ENCODE assay signal across 8 cellular contexts in the genomic region with DNA sequence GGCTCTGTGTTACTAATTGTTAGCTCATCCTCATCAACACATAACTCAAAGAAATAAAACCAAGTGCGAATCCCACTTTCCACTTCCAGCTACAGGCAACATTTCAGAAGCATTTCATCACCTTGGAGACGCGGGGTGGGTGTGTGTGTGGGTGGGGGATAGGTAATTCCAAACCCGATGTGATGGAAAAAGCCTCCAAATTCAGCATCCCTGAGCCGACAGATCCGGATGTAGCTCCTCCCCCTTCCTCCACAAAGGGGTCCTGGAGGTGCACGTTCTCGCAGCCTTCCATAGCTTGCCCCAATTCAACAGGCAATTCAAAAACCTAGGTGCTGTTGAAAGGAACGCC. TPM values are rescaled to one million over a fixed set of nuclear protein-coding genes. Genes with fewer than 3 reads are reported as not detected.
DNase-seq lines count a peak whose midpoint lies in the region; ATAC-seq lines count a peak whose summit lies in the region.

No MANE protein-coding gene starts in this region.

- no peaks in the 10 kb centered on the region for H3K9me3 Mint-ChIP-seq in activated naive CD4-positive, alpha-beta T cell treated with anti-CD3 and anti-CD28 coated beads, Interleukin-2, amount 50 U/mL, for 72 hours
- no peaks in the 10 kb centered on the region for H3K9me3 Mint-ChIP-seq in immature natural killer cell

- DNase-seq in NCI-H2029 (lab: John Stamatoyannopoulos, UW) (peak; percentile 33), NCI-H2029 treated with DMSO at 0.1 percent for 48 hours (lab: John Stamatoyannopoulos, UW) (no peak), Kasumi-1 (lab: John Stamatoyannopoulos, UW) (peak; percentile 30 to 38), immature natural killer cell (no peak)
- DNase-seq in activated naive CD4-positive, alpha-beta T cell treated with anti-CD3 and anti-CD28 coated beads, Interleukin-2, amount 50 U/mL, for 72 hours (ENCODE audit: low spot score in 2 of 2) = no peak
- peak in 3 of 4 experiments; percentile 5 to 40 (median 18) for DNase-seq in stimulated activated CD4-positive, alpha-beta T cell treated with anti-CD3 and anti-CD28 coated beads, Interleukin-1b, Interleukin-23, amount 100 ng/mL, for 24 hours (ENCODE audit: low read depth in 4 of 4, low spot score in 1 of 4)

- peaks cover 20 to 24% of the 10 kb centered on the region in 2 donors for H3K36me3 Mint-ChIP-seq in activated naive CD4-positive, alpha-beta T cell treated with anti-CD3 and anti-CD28 coated beads, Interleukin-2, amount 50 U/mL, for 72 hours
- peaks cover 0 to 11% (median 2%) of the 10 kb centered on the region in 3 donors for H3K36me3 Mint-ChIP-seq in immature natural killer cell

- peaks cover 34 to 59% of the 10 kb centered on the region in 2 donors for H3K4me1 Mint-ChIP-seq in immature natural killer cell

- peaks cover 0 to 10% (median 3%) of the 10 kb centered on the region in 3 donors for H3K27me3 Mint-ChIP-seq in immature natural killer cell (ENCODE audit: low read depth in 3 of 3)

- H3K4me3 Mint-ChIP-seq in immature natural killer cell = peak overlapping the region; percentile 97 to 100 (median 99)

- peak in 1 of 2 donors; percentile 1 for ATAC-seq in activated naive CD4-positive, alpha-beta T cell treated with anti-CD3 and anti-CD28 coated beads, Interleukin-2, amount 50 U/mL, for 72 hours
- no peak for ATAC-seq in GM21825 (IDR thresholded peaks at IDR 0.05; ENCODE audit: unreplicated experiment)
- ATAC-seq in GM18861 (IDR thresholded peaks at IDR 0.05; ENCODE audit: unreplicated experiment) = no peak

- peak overlapping the region; percentile 99 to 100 for H3K27ac Mint-ChIP-seq in activated naive CD4-positive, alpha-beta T cell treated with anti-CD3 and anti-CD28 coated beads, Interleukin-2, amount 50 U/mL, for 72 hours
- peak overlapping the region; percentile 98 to 100 (median 100) for H3K27ac Mint-ChIP-seq in immature natural killer cell

RNA-seq across cellular contexts. Expression of a gene that starts 0.5 kb away (rescaled TPM):
- 10 to 100 TPM; 35.6 to 40.8 TPM for total RNA-seq in activated naive CD4-positive, alpha-beta T cell treated with anti-CD3 and anti-CD28 coated beads, Interleukin-2, amount 50 U/mL, for 72 hours
- polyA plus RNA-seq in immature natural killer cell = 10 to 100 TPM; 14.1 to 16.7 (median 15.4) TPM

Comparison
In these comparisons a context has a peak if more than half of its experiments do, and no peak if none do; other contexts are left out.
1. DNase-seq: peak in NCI-H2029 (single experiment), Kasumi-1 (2 of 2) and stimulated activated CD4-positive, alpha-beta T cell treated with anti-CD3 and anti-CD28 coated beads, Interleukin-1b, Interleukin-23, amount 100 ng/mL, for 24 hours (3 of 4); none in NCI-H2029 treated with DMSO at 0.1 percent for 48 hours (single experiment), activated naive CD4-positive, alpha-beta T cell treated with anti-CD3 and anti-CD28 coated beads, Interleukin-2, amount 50 U/mL, for 72 hours (0 of 2) and immature natural killer cell (0 of 3).